20 cellular contexts compared by ENCODE assay signal in genomic region chr6:142861711-142862110, GRCh38.
A peak's percentile ranks its signal among the peaks of the same experiment; 100 is the strongest.
DNase-seq lines count a peak whose midpoint lies in the region; ATAC-seq and TF ChIP-seq lines count a peak whose summit lies in the region.
"Had no signal": no experiment of that assay in that cellular context is flagged by ENCODE, and none has a peak within 500 bp of the region (broad histone marks: within the 10 kb centered on the region; RNA-seq: fewer than 3 reads in every experiment).

No MANE protein-coding gene starts in this region.

- H3K4me1 Mint-ChIP-seq in activated CD8-positive, alpha-beta T cell treated with anti-CD3 and anti-CD28 coated beads for 36 hours (ENCODE audit: low read depth), result peaks cover 76% of the 10 kb centered on the region
- peaks cover 42% of the 10 kb centered on the region for H3K4me1 Mint-ChIP-seq in activated CD8-positive, alpha-beta T cell treated with anti-CD3 and anti-CD28 coated beads, Interleukin-2, amount 10 ng/mL, durations not matched to agents 7 days and 5 days (ENCODE audit: low read depth)
- peaks cover 75% of the 10 kb centered on the region for H3K4me1 Mint-ChIP-seq in activated naive CD8-positive, alpha-beta T cell treated with anti-CD3 and anti-CD28 coated beads for 36 hours
- peaks cover 30 to 71% of the 10 kb centered on the region in 2 donors for H3K4me1 Mint-ChIP-seq in stimulated activated naive B cell treated with anti-CD40 and anti-IgM and Interleukin-4, amounts not matched to agents 10 μg/mL and 1 μg/mL and 100 μg/mL, for 72 hours

- H3K9ac ChIP-seq in trophoblast cell (ENCODE audit: low read length), result no peak overlapping the region

- no peaks in the 10 kb centered on the region for H3K79me2 ChIP-seq in trophoblast cell (ENCODE audit: control insufficient read depth, insufficient read depth, low read length, poor library complexity)

- no peak overlapping the region for H2BK120ac ChIP-seq in trophoblast cell (ENCODE audit: insufficient read depth, low read length, poor library complexity)

- peaks cover 24% of the 10 kb centered on the region for H3K36me3 Mint-ChIP-seq in activated CD8-positive, alpha-beta T cell treated with anti-CD3 and anti-CD28 coated beads for 36 hours (ENCODE audit: low read depth)
- peaks cover 10% of the 10 kb centered on the region for H3K36me3 Mint-ChIP-seq in activated CD8-positive, alpha-beta T cell treated with anti-CD3 and anti-CD28 coated beads, Interleukin-2, amount 10 ng/mL, durations not matched to agents 7 days and 5 days (ENCODE audit: low read depth)
- H3K36me3 Mint-ChIP-seq in activated naive CD8-positive, alpha-beta T cell treated with anti-CD3 and anti-CD28 coated beads for 36 hours, result peaks cover 25% of the 10 kb centered on the region
- peaks cover 5 to 11% of the 10 kb centered on the region in 2 donors for H3K36me3 Mint-ChIP-seq in stimulated activated naive B cell treated with anti-CD40 and anti-IgM and Interleukin-4, amounts not matched to agents 10 μg/mL and 1 μg/mL and 100 μg/mL, for 72 hours

- peak overlapping the region; percentile 18 for H3K27ac Mint-ChIP-seq in activated CD8-positive, alpha-beta T cell treated with anti-CD3 and anti-CD28 coated beads for 36 hours
- H3K27ac Mint-ChIP-seq in activated CD8-positive, alpha-beta T cell treated with anti-CD3 and anti-CD28 coated beads, Interleukin-2, amount 10 ng/mL, durations not matched to agents 7 days and 5 days, result no peak overlapping the region
- peak overlapping the region; percentile 7 for H3K27ac Mint-ChIP-seq in activated naive CD8-positive, alpha-beta T cell treated with anti-CD3 and anti-CD28 coated beads for 36 hours
- no peak overlapping the region for H3K27ac Mint-ChIP-seq in stimulated activated naive B cell treated with anti-CD40 and anti-IgM and Interleukin-4, amounts not matched to agents 10 μg/mL and 1 μg/mL and 100 μg/mL, for 72 hours
- H3K27ac Mint-ChIP-seq: activated naive CD8-positive, alpha-beta T cell treated with anti-CD3 and anti-CD28 coated beads, Interleukin-2, amount 10 ng/mL, durations not matched to agents 7 days and 5 days had no signal

- intact Hi-C loops in activated CD8-positive, alpha-beta T cell treated with anti-CD3 and anti-CD28 coated beads for 36 hours (cut with micrococcal nuclease), result no loop called here

- no peak for ATAC-seq in activated CD8-positive, alpha-beta T cell treated with anti-CD3 and anti-CD28 coated beads for 36 hours
- no peak for ATAC-seq in activated CD8-positive, alpha-beta T cell treated with anti-CD3 and anti-CD28 coated beads, Interleukin-2, amount 10 ng/mL, durations not matched to agents 7 days and 5 days
- ATAC-seq in stimulated activated naive B cell treated with anti-CD40 and anti-IgM and Interleukin-4, amounts not matched to agents 10 μg/mL and 1 μg/mL and 100 μg/mL, for 72 hours (replicated peaks), result no peak
- ATAC-seq in GM19395 (IDR thresholded peaks at IDR 0.05; ENCODE audit: unreplicated experiment) (no peak), HG02973 (IDR thresholded peaks at IDR 0.05; ENCODE audit: unreplicated experiment) (no peak)
- ATAC-seq: activated T-cell treated with anti-CD3 and anti-CD28 coated beads, Interleukin-2, amount 50 U/mL, for 72 hours; HepG2; Right ventricle myocardium inferior had no signal

- H3K9me3 ChIP-seq in trophoblast cell (ENCODE audit: insufficient read depth, low read depth, low read length), result peaks cover 1% of the 10 kb centered on the region
- H3K9me3 ChIP-seq: prostate gland had no signal

- no peak overlapping the region for H3K4ac ChIP-seq in trophoblast cell (ENCODE audit: low read depth, low read length)

- H3K27me3 Mint-ChIP-seq in activated CD8-positive, alpha-beta T cell treated with anti-CD3 and anti-CD28 coated beads for 36 hours, result no peaks in the 10 kb centered on the region
- H3K27me3 Mint-ChIP-seq in activated CD8-positive, alpha-beta T cell treated with anti-CD3 and anti-CD28 coated beads, Interleukin-2, amount 10 ng/mL, durations not matched to agents 7 days and 5 days (ENCODE audit: low read depth), result no peaks in the 10 kb centered on the region
- H3K27me3 Mint-ChIP-seq in activated naive CD8-positive, alpha-beta T cell treated with anti-CD3 and anti-CD28 coated beads for 36 hours, result no peaks in the 10 kb centered on the region
- H3K27me3 Mint-ChIP-seq in stimulated activated naive B cell treated with anti-CD40 and anti-IgM and Interleukin-4, amounts not matched to agents 10 μg/mL and 1 μg/mL and 100 μg/mL, for 72 hours, result no peaks in the 10 kb centered on the region
- H3K27me3 Mint-ChIP-seq: activated naive CD8-positive, alpha-beta T cell treated with anti-CD3 and anti-CD28 coated beads, Interleukin-2, amount 10 ng/mL, durations not matched to agents 7 days and 5 days had no signal

- H3K4me3 Mint-ChIP-seq in activated CD8-positive, alpha-beta T cell treated with anti-CD3 and anti-CD28 coated beads for 36 hours, result no peak overlapping the region
- H3K4me3 Mint-ChIP-seq in activated CD8-positive, alpha-beta T cell treated with anti-CD3 and anti-CD28 coated beads, Interleukin-2, amount 10 ng/mL, durations not matched to agents 7 days and 5 days, result no peak overlapping the region
- H3K4me3 Mint-ChIP-seq in activated naive CD8-positive, alpha-beta T cell treated with anti-CD3 and anti-CD28 coated beads for 36 hours, result no peak overlapping the region
- H3K4me3 Mint-ChIP-seq in stimulated activated naive B cell treated with anti-CD40 and anti-IgM and Interleukin-4, amounts not matched to agents 10 μg/mL and 1 μg/mL and 100 μg/mL, for 72 hours, result no peak overlapping the region
- H3K4me3 Mint-ChIP-seq: activated naive CD8-positive, alpha-beta T cell treated with anti-CD3 and anti-CD28 coated beads, Interleukin-2, amount 10 ng/mL, durations not matched to agents 7 days and 5 days; activated T-cell treated with anti-CD3 and anti-CD28 coated beads, Interleukin-2, amount 50 U/mL, for 72 hours had no signal

- H4K8ac ChIP-seq in trophoblast cell (ENCODE audit: low read depth, low read length), result no peak overlapping the region

- no peaks in the 10 kb centered on the region for H3K27me3 ChIP-seq in trophoblast cell (ENCODE audit: insufficient read depth, low read length)

- WGBS in trophoblast cell (ENCODE audit: extremely low coverage, insufficient coverage, insufficient read length), result no CpG with 5 or more reads among the region's 3 CpGs

- H3K4me3 ChIP-seq in trophoblast cell (ENCODE audit: low read depth, low read length), result no peak overlapping the region
- H3K4me3 ChIP-seq: prostate gland had no signal

- no peak overlapping the region for H3K18ac ChIP-seq in trophoblast cell (ENCODE audit: low read length)

- H3K23ac ChIP-seq in trophoblast cell (ENCODE audit: low read length), result no peak overlapping the region

- H4K12ac ChIP-seq in trophoblast cell (ENCODE audit: low read depth, low read length), result no peak overlapping the region

- H2AK5ac ChIP-seq in trophoblast cell (ENCODE audit: low read length), result no peak overlapping the region

- no peak for DNase-seq in activated CD8-positive, alpha-beta T cell treated with anti-CD3 and anti-CD28 coated beads for 36 hours
- DNase-seq in activated CD8-positive, alpha-beta T cell treated with anti-CD3 and anti-CD28 coated beads, Interleukin-2, amount 10 ng/mL, durations not matched to agents 7 days and 5 days, result no peak
- peak; percentile 22 for DNase-seq in NCI-H1105 (lab: John Stamatoyannopoulos, UW)
- DNase-seq in activated naive CD8-positive, alpha-beta T cell treated with anti-CD3 and anti-CD28 coated beads for 36 hours, result no peak
- peak; percentile 36 to 68 for DNase-seq in trophoblast cell
- DNase-seq in stimulated activated naive B cell treated with anti-CD40 and anti-IgM and Interleukin-4, amounts not matched to agents 10 μg/mL and 1 μg/mL and 100 μg/mL, for 72 hours, result no peak
- DNase-seq: activated naive CD8-positive, alpha-beta T cell treated with anti-CD3 and anti-CD28 coated beads, Interleukin-2, amount 10 ng/mL, durations not matched to agents 7 days and 5 days; activated T-cell treated with anti-CD3 and anti-CD28 coated beads, Interleukin-2, amount 50 U/mL, for 72 hours; effector CD8-positive, alpha-beta T cell; hypothalamus; NCI-H1092 treated with DMSO at 0.1 percent for 48 hours; NCI-H526 treated with DMSO at 0.1 percent for 48 hours; substantia nigra; SW 1271 had no signal

- peaks cover 0 to 2% of the 10 kb centered on the region in 2 experiments for H3K4me1 ChIP-seq in trophoblast cell (ENCODE audit: control insufficient read depth in 1 of 2, insufficient read depth in 2 of 2, low read length in 2 of 2)
- H3K4me1 ChIP-seq: prostate gland had no signal

- CTCF ChIA-PET in activated CD8-positive, alpha-beta T cell treated with anti-CD3 and anti-CD28 coated beads for 36 hours (lab: Charles Lee), result no interaction called here
- CTCF ChIA-PET in activated CD8-positive, alpha-beta T cell treated with anti-CD3 and anti-CD28 coated beads, Interleukin-2, amount 10 ng/mL, durations not matched to agents 7 days and 5 days (lab: Charles Lee), result interaction anchor here (0.6 to 1.5 kb wide), 2 partner anchors 12 to 1039 kb away, joined by 3 to 5 read pairs; no protein-coding TSS in a partner anchor

- no peak overlapping the region for H3K4me2 ChIP-seq in trophoblast cell (ENCODE audit: low read length)

- H3K79me1 ChIP-seq in trophoblast cell (ENCODE audit: low read length), result no peaks in the 10 kb centered on the region

- no peak for TF ChIP-seq CTCF in activated CD8-positive, alpha-beta T cell treated with anti-CD3 and anti-CD28 coated beads for 36 hours (IDR thresholded peaks at IDR 0.05)

- no peak overlapping the region for H3K27ac ChIP-seq in trophoblast cell (ENCODE audit: low read depth, low read length)
- H3K27ac ChIP-seq: HL-60, prostate gland had no signal

- POLR2A ChIA-PET in activated CD8-positive, alpha-beta T cell treated with anti-CD3 and anti-CD28 coated beads for 36 hours (lab: Charles Lee), result no interaction called here
- POLR2A ChIA-PET in activated CD8-positive, alpha-beta T cell treated with anti-CD3 and anti-CD28 coated beads, Interleukin-2, amount 10 ng/mL, durations not matched to agents 7 days and 5 days (lab: Charles Lee), result no interaction called here

- peaks cover 3% of the 10 kb centered on the region for H3K9me3 Mint-ChIP-seq in activated CD8-positive, alpha-beta T cell treated with anti-CD3 and anti-CD28 coated beads for 36 hours
- no peaks in the 10 kb centered on the region for H3K9me3 Mint-ChIP-seq in activated CD8-positive, alpha-beta T cell treated with anti-CD3 and anti-CD28 coated beads, Interleukin-2, amount 10 ng/mL, durations not matched to agents 7 days and 5 days (ENCODE audit: insufficient read depth)
- H3K9me3 Mint-ChIP-seq in activated naive CD8-positive, alpha-beta T cell treated with anti-CD3 and anti-CD28 coated beads for 36 hours, result no peaks in the 10 kb centered on the region
- H3K9me3 Mint-ChIP-seq in stimulated activated naive B cell treated with anti-CD40 and anti-IgM and Interleukin-4, amounts not matched to agents 10 μg/mL and 1 μg/mL and 100 μg/mL, for 72 hours, result no peaks in the 10 kb centered on the region
- H3K9me3 Mint-ChIP-seq: activated naive CD8-positive, alpha-beta T cell treated with anti-CD3 and anti-CD28 coated beads, Interleukin-2, amount 10 ng/mL, durations not matched to agents 7 days and 5 days had no signal

- no peak overlapping the region for H4K91ac ChIP-seq in trophoblast cell (ENCODE audit: low read depth, low read length)

- H2AFZ ChIP-seq in trophoblast cell (ENCODE audit: insufficient read depth, low read length, poor library complexity), result no peak overlapping the region

- no peak overlapping the region for H2BK12ac ChIP-seq in trophoblast cell (ENCODE audit: low read length)

- H3K14ac ChIP-seq in trophoblast cell (ENCODE audit: low read length), result no peak overlapping the region

- H3K36me3 ChIP-seq in trophoblast cell (ENCODE audit: control insufficient read depth in 1 of 2, insufficient read depth in 2 of 2, low read length in 2 of 2), result no peaks in the 10 kb centered on the region
- H3K36me3 ChIP-seq: prostate gland had no signal

- H2BK5ac ChIP-seq in trophoblast cell (ENCODE audit: low read depth, low read length, poor library complexity), result no peak overlapping the region

Comparison
In these comparisons a context has a peak if more than half of its experiments do, and no peak if none do; other contexts are left out.
1. H3K27ac Mint-ChIP-seq: peak in activated CD8-positive, alpha-beta T cell treated with anti-CD3 and anti-CD28 coated beads for 36 hours (single experiment) and activated naive CD8-positive, alpha-beta T cell treated with anti-CD3 and anti-CD28 coated beads for 36 hours (single experiment); none in activated CD8-positive, alpha-beta T cell treated with anti-CD3 and anti-CD28 coated beads, Interleukin-2, amount 10 ng/mL, durations not matched to agents 7 days and 5 days (single experiment) and stimulated activated naive B cell treated with anti-CD40 and anti-IgM and Interleukin-4, amounts not matched to agents 10 μg/mL and 1 μg/mL and 100 μg/mL, for 72 hours (single experiment).
2. DNase-seq: peak in NCI-H1105 (single experiment) and trophoblast cell (2 of 2); none in activated CD8-positive, alpha-beta T cell treated with anti-CD3 and anti-CD28 coated beads for 36 hours (single experiment), activated CD8-positive, alpha-beta T cell treated with anti-CD3 and anti-CD28 coated beads, Interleukin-2, amount 10 ng/mL, durations not matched to agents 7 days and 5 days (single experiment), activated naive CD8-positive, alpha-beta T cell treated with anti-CD3 and anti-CD28 coated beads for 36 hours (single experiment) and stimulated activated naive B cell treated with anti-CD40 and anti-IgM and Interleukin-4, amounts not matched to agents 10 μg/mL and 1 μg/mL and 100 μg/mL, for 72 hours (single experiment).